ENCODE assay signal across 1 cellular context in genomic region chr12:76144253-76144564, GRCh38.
TF ChIP-seq lines count a peak whose summit lies in the region.

No MANE protein-coding gene starts in this region.

TF ChIP-seq in GM12878, 131 proteins besides CTCF, POLR2A, EP300 and RAD21 (continued from another document):
- TF ChIP-seq CBX3 (IDR thresholded peaks at IDR 0.05; ENCODE audit: borderline replicate concordance, low read depth) (no peak), SREBF1 (IDR thresholded peaks at IDR 0.05; ENCODE audit: low read length) (no peak), DPF2 (IDR thresholded peaks at IDR 0.05) (0 out of 2 replicates have a peak, but pooled peaks have one; percentile 15), SRF (IDR thresholded peaks at IDR 0.05; ENCODE audit: low read depth in 2 of 2, low read length in 2 of 2) (no peak), MEF2B (IDR thresholded peaks at IDR 0.05; ENCODE audit: partially characterized antibody, poor library complexity, severe bottlenecking) (peak; percentile 3), FOS (IDR thresholded peaks at IDR 0.05; ENCODE audit: borderline replicate concordance, extremely low read depth, insufficient read length) (no peak), E2F4 (IDR thresholded peaks at IDR 0.05; ENCODE audit: low read depth, low read length) (no peak), HDAC6 (IDR thresholded peaks at IDR 0.05; ENCODE audit: unreplicated experiment) (no peak), TCF3 (IDR thresholded peaks at IDR 0.05; ENCODE audit: borderline replicate concordance, insufficient read depth, low read depth, low read length) (no peak), KDM1A (IDR thresholded peaks at IDR 0.05; ENCODE audit: borderline replicate concordance) (no peak), ATF7 (IDR thresholded peaks at IDR 0.05; ENCODE audit: low read depth) (peak; percentile 15; the same call in 1 of the 2 replicates), SMC3 (IDR thresholded peaks at IDR 0.05; ENCODE audit: borderline replicate concordance, low read length) (no peak), ZBTB33 (IDR thresholded peaks at IDR 0.05) (no peak), SKIL (IDR thresholded peaks at IDR 0.05; ENCODE audit: low read depth, poor library complexity, severe bottlenecking) (no peak), IRF4 (IDR thresholded peaks at IDR 0.05; ENCODE audit: low read depth, low read length) (no peak), MLLT1 (IDR thresholded peaks at IDR 0.05) (no peak), TCF7 (IDR thresholded peaks at IDR 0.05; ENCODE audit: borderline replicate concordance) (no peak), KAT2A (conservative IDR thresholded peaks at IDR 0.05; ENCODE audit: control insufficient read depth, low read depth, low read length) (no peak), MTA2 (IDR thresholded peaks at IDR 0.05; ENCODE audit: low read depth) (no peak), PBX3 (IDR thresholded peaks at IDR 0.05; ENCODE audit: insufficient replicate concordance, low read depth, low read length) (no peak), SMAD5 (IDR thresholded peaks at IDR 0.05; ENCODE audit: low read depth) (no peak), USF2 (IDR thresholded peaks at IDR 0.05; ENCODE audit: borderline replicate concordance, low read depth, low read length) (no peak), NFIC (IDR thresholded peaks at IDR 0.05; ENCODE audit: low read depth, low read length) (0 out of 2 replicates have a peak, but pooled peaks have one; percentile 15), EGR1 (IDR thresholded peaks at IDR 0.05; ENCODE audit: borderline replicate concordance in 1 of 2, low read depth in 2 of 2, low read length in 2 of 2) (peak in 1 of 2 experiments; percentile 95; a peak in 2 of 3 replicates), RBBP5 (conservative IDR thresholded peaks at IDR 0.05) (no peak)
